7 cellular contexts compared by ENCODE assay signal in the genomic region with DNA sequence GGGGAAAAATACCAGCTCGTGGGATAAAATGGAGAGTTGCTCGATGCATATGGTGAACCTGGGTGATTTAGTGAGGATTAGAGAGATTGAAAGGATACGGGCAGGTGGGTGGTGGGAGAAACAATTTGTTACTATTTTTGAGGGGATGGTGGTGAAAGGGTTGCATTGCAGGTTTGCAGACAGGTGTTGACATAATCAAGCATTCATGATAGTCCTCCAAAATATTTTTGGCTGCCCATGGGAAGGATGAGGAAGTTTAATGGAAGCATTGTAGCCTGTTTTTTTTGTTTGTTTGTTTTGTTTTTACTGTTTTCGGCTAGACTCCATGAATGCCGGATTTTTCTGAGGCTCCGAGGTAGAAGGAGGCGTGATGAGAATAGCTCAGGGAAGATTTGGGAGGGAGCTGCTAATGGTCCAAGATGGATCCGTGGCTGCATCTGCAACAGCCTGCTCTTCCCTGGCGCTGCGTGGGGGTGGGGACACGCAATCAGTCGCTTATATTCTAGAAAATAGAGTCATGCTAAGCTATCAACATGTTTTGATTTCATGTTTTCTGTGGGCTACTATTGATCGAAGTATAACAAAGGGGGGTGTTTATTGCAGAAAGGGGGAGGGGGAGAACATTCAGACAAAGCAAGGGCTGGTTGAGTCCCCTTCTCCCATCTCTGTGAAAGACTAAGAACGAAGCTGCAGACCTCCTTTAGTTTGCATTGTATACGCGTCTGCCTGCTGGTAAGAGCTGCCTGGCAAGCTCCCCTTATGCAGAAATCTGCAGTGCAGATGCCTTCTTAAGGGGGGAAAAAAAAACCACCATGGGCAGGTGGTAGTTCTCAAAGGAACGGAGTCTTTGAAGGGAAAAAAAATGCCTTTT. TPM values are rescaled to one million over a fixed set of nuclear protein-coding genes. Genes with fewer than 3 reads are reported as not detected.
DNase-seq lines count a peak whose midpoint lies in the region; ATAC-seq and TF ChIP-seq lines count a peak whose summit lies in the region.

No MANE protein-coding gene starts in this region.

- H3K27ac Mint-ChIP-seq in dendritic cell treated with granulocyte-macrophage colony-stimulating factor and Interleukin-4, amounts not matched to agents 40 ng/mL and 50 ng/mL, for 4 days, result peak overlapping the region; percentile 94

- no peaks in the 10 kb centered on the region for H3K27me3 Mint-ChIP-seq in dendritic cell treated with granulocyte-macrophage colony-stimulating factor and Interleukin-4, amounts not matched to agents 40 ng/mL and 50 ng/mL, for 4 days

- H3K4me3 ChIP-seq in GM12875 (ENCODE audit: low read depth, low read length), result peak overlapping the region; percentile 73
- H3K4me3 ChIP-seq in lower lobe of right lung, result peak overlapping the region; percentile 72
- peak overlapping the region; percentile 79 to 92 (median 82) for H3K4me3 ChIP-seq in stomach

- no peaks in the 10 kb centered on the region for H3K9me3 Mint-ChIP-seq in dendritic cell treated with granulocyte-macrophage colony-stimulating factor and Interleukin-4, amounts not matched to agents 40 ng/mL and 50 ng/mL, for 4 days

- 2 to 4% (median 2%) methylated on average over 17 of the region's 17 CpGs for WGBS in stomach, 5 donors

- peak overlapping the region; percentile 94 for H3K4me3 Mint-ChIP-seq in dendritic cell treated with granulocyte-macrophage colony-stimulating factor and Interleukin-4, amounts not matched to agents 40 ng/mL and 50 ng/mL, for 4 days

- TF ChIP-seq POLR2A in stomach (IDR thresholded peaks at IDR 0.05), result no peak

- H3K4me1 ChIP-seq in lower lobe of right lung, result peaks cover 14% of the 10 kb centered on the region
- H3K4me1 ChIP-seq in stomach, result peaks cover 17 to 55% (median 37%) of the 10 kb centered on the region in 4 donors

- POLR2A ChIA-PET in RWPE1 (lab: Yijun Ruan, JAX; ENCODE audit: low non-redundant PET), result interaction anchor here (0.5 kb wide), 1 partner anchor 798 kb away, joined by 6 read pairs; no protein-coding TSS in a partner anchor

- H3K9me3 ChIP-seq in lower lobe of right lung (no peaks in the 10 kb centered on the region), stomach (no peaks in the 10 kb centered on the region)

- TF ChIP-seq EP300 in stomach (IDR thresholded peaks at IDR 0.05), result no peak

- peak; percentile 30 for DNase-seq in RWPE1 (ENCODE audit: low spot score)
- peak; percentile 55 for DNase-seq in lower lobe of right lung
- DNase-seq in stomach, result no peak
- no peak for DNase-seq in HPDE6-E6E7 (ENCODE audit: extremely low spot score)

- CTCF ChIA-PET in RWPE1 (lab: Yijun Ruan, JAX), result interaction anchor here (0.6 to 1.4 kb wide), 5 partner anchors 10 to 166 kb away, joined by 3 to 5 read pairs (median 4); partner anchors contain the start of gene ATL3

- H3K36me3 ChIP-seq in lower lobe of right lung, result no peaks in the 10 kb centered on the region
- no peaks in the 10 kb centered on the region for H3K36me3 ChIP-seq in stomach

- no peaks in the 10 kb centered on the region for H3K27me3 ChIP-seq in lower lobe of right lung (ENCODE audit: low read depth)
- H3K27me3 ChIP-seq in stomach, result no peaks in the 10 kb centered on the region

- intact Hi-C loops in dendritic cell treated with granulocyte-macrophage colony-stimulating factor and Interleukin-4, amounts not matched to agents 40 ng/mL and 50 ng/mL, for 4 days (cut with micrococcal nuclease), result no loop called here
- intact Hi-C loops in lower lobe of right lung (cut with DNase I) (no loop called here), stomach (cut with DNase I; ENCODE audit: low total_unique reads) (loop anchor here (10.0 kb wide), 1 partner anchor 53 kb away; no protein-coding TSS in a partner anchor)

- H3K27ac ChIP-seq in RWPE1, result peak overlapping the region; percentile 95
- peak overlapping the region; percentile 88 for H3K27ac ChIP-seq in lower lobe of right lung
- peak overlapping the region; percentile 96 to 100 (median 96) for H3K27ac ChIP-seq in stomach

- H3K4me1 Mint-ChIP-seq in dendritic cell treated with granulocyte-macrophage colony-stimulating factor and Interleukin-4, amounts not matched to agents 40 ng/mL and 50 ng/mL, for 4 days (ENCODE audit: low read depth), result peaks cover 40% of the 10 kb centered on the region

- ATAC-seq in HG03442 (IDR thresholded peaks at IDR 0.05; ENCODE audit: unreplicated experiment) (peak; percentile 1), lower lobe of right lung (peak in 1 of 2 donors; percentile 9)

- TF ChIP-seq CTCF in GM12875 (IDR thresholded peaks at IDR 0.05; ENCODE audit: borderline replicate concordance, insufficient read depth, low read depth, low read length), result 0 out of 2 replicates have a peak, but pooled peaks have one; percentile 23
- 0 out of 2 replicates have a peak, but pooled peaks have one; percentile 9 for TF ChIP-seq CTCF in RWPE1 (conservative IDR thresholded peaks at IDR 0.05; ENCODE audit: low read depth)
- no peak for TF ChIP-seq CTCF in lower lobe of right lung (IDR thresholded peaks at IDR 0.05)
- TF ChIP-seq CTCF in stomach (IDR thresholded peaks at IDR 0.05), result peak in 1 of 7 experiments; percentile 24

- peaks cover 11% of the 10 kb centered on the region for H3K36me3 Mint-ChIP-seq in dendritic cell treated with granulocyte-macrophage colony-stimulating factor and Interleukin-4, amounts not matched to agents 40 ng/mL and 50 ng/mL, for 4 days (ENCODE audit: low read depth)

RNA-seq across cellular contexts. Expression of gene RTN3, which starts 1.0 kb away (rescaled TPM):
- 140 TPM for total RNA-seq in lower lobe of right lung
- 10 to 100 TPM; 22.2 to 83.8 (median 28.6) TPM for total RNA-seq in stomach
- polyA plus RNA-seq in stomach, result 10 to 100 TPM; 26.6 to 61.0 (median 32.0) TPM

RNA-seq across cellular contexts. Expression of gene ATL3, which starts 11.1 kb away (rescaled TPM):
- 72.8 TPM for total RNA-seq in lower lobe of right lung
- 10 to 100 TPM; 10.1 to 99.3 (median 53.5) TPM for total RNA-seq in stomach
- polyA plus RNA-seq in stomach, result 10 to 100 TPM in 1 of 3 donors, 1 to 10 TPM in 2; 5.7 to 17.7 (median 8.0) TPM

Comparison
In these comparisons a context has a peak if more than half of its experiments do, and no peak if none do; other contexts are left out.
1. DNase-seq: peak in RWPE1 (single experiment) and lower lobe of right lung (single experiment); none in stomach (single experiment) and HPDE6-E6E7 (single experiment).
2. Peak in every context shown above with its lines, with median percentiles within 50 percentile points of each other: H3K4me3 ChIP-seq and H3K27ac ChIP-seq.